Comparison of ENCODE assay signal across 22 cellular contexts in genomic region chr13:50438351-50438750, GRCh38.
DNase-seq lines count a peak whose midpoint lies in the region; ATAC-seq, FAIRE-seq and TF ChIP-seq lines count a peak whose summit lies in the region.
"Had no signal": no experiment of that assay in that cellular context is flagged by ENCODE, and none has a peak within 500 bp of the region (broad histone marks: within the 10 kb centered on the region; RNA-seq: fewer than 3 reads in every experiment).

No MANE protein-coding gene starts in this region.

- H3K23ac ChIP-seq in neuronal stem cell (ENCODE audit: low read depth, low read length, poor library complexity) = no peak overlapping the region

- H3K27me3 Mint-ChIP-seq in HFFc6 (ENCODE audit: insufficient read depth) (no peaks in the 10 kb centered on the region), endodermal cell (ENCODE audit: insufficient read depth) (no peaks in the 10 kb centered on the region)
- H3K27me3 Mint-ChIP-seq: B cell; CD4-positive, CD25-positive, alpha-beta regulatory T cell; CD8-positive, alpha-beta memory T cell; IgD-negative memory B cell had no signal

- H2BK12ac ChIP-seq in neuronal stem cell (ENCODE audit: low read length) = no peak overlapping the region

- peaks cover 4% of the 10 kb centered on the region for H3K79me2 ChIP-seq in HepG2 (ENCODE audit: insufficient read depth, low read length)

- DNase-seq in HepG2 (ENCODE audit: low spot score) (no peak), right lobe of liver (no peak), HFFc6 (no peak), endodermal cell (no peak), GOT3 (lab: John Stamatoyannopoulos, UW) (no peak), Ammon's horn (ENCODE audit: low spot score) (no peak), neuronal stem cell (ENCODE audit: low spot score) (no peak)
- DNase-seq: 8988T; C1 segment of cervical spinal cord; CD4-positive, CD25-positive, alpha-beta regulatory T cell; CD8-positive, alpha-beta memory T cell; COR-L47; DMS 273 treated with DMSO at 0.1 percent for 48 hours; DMS53; DND-41; EL had no signal

- no peak overlapping the region for H3K27ac Mint-ChIP-seq in HFFc6
- H3K27ac Mint-ChIP-seq in endodermal cell = no peak overlapping the region
- H3K27ac Mint-ChIP-seq: B cell; CD4-positive, CD25-positive, alpha-beta regulatory T cell; CD8-positive, alpha-beta memory T cell; IgD-negative memory B cell had no signal

- in situ Hi-C loops in HepG2 (cut with HindIII; ENCODE audit: extremely low pct_ligation_motif_present, low pct_unique_long_range_greater_than_20kb) = no loop called here

- H3K4me3 ChIP-seq in HepG2 (replicated peaks in 1 of 3; ENCODE audit: insufficient read depth in 1 of 3, low read depth in 2 of 3, low read length in 3 of 3) (no peak overlapping the region), right lobe of liver (no peak overlapping the region), endodermal cell (ENCODE audit: low read length) (no peak overlapping the region), neuronal stem cell (ENCODE audit: low read length in 2 of 2) (no peak overlapping the region)
- H3K4me3 ChIP-seq: GM12878 had no signal

- no peak overlapping the region for H2BK5ac ChIP-seq in neuronal stem cell (ENCODE audit: low read length)

- H3K27me3 ChIP-seq in HepG2 (ENCODE audit: control insufficient read depth in 1 of 2, insufficient read depth in 2 of 2, low read length in 2 of 2) = no peaks in the 10 kb centered on the region
- no peaks in the 10 kb centered on the region for H3K27me3 ChIP-seq in right lobe of liver
- H3K27me3 ChIP-seq in endodermal cell (ENCODE audit: control insufficient read depth, insufficient read depth, low read length, poor library complexity, severe bottlenecking) = no peaks in the 10 kb centered on the region
- H3K27me3 ChIP-seq in neuronal stem cell (ENCODE audit: control insufficient read depth in 3 of 3, insufficient read depth in 3 of 3, low read depth in 1 of 3, low read length in 3 of 3) = no peaks in the 10 kb centered on the region

- H3K4me2 ChIP-seq in HepG2 (ENCODE audit: low read depth, low read length) (no peak overlapping the region), neuronal stem cell (ENCODE audit: insufficient read depth, low read length, poor library complexity, severe bottlenecking) (no peak overlapping the region)
- H3K4me2 ChIP-seq: KMS-11 had no signal

- H3K4me1 ChIP-seq in HepG2 (ENCODE audit: insufficient read depth, low read length) (no peaks in the 10 kb centered on the region), right lobe of liver (no peaks in the 10 kb centered on the region), endodermal cell (ENCODE audit: control insufficient read depth, insufficient read depth, low read length) (no peaks in the 10 kb centered on the region), neuronal stem cell (ENCODE audit: control insufficient read depth in 2 of 2, insufficient read depth in 1 of 2, low read depth in 1 of 2, low read length in 2 of 2) (no peaks in the 10 kb centered on the region)

- H2BK15ac ChIP-seq in neuronal stem cell (ENCODE audit: low read length) = no peak overlapping the region

- H3K4me3 Mint-ChIP-seq in HFFc6 (no peak overlapping the region), endodermal cell (no peak overlapping the region)
- H3K4me3 Mint-ChIP-seq: B cell; CD4-positive, CD25-positive, alpha-beta regulatory T cell; CD8-positive, alpha-beta memory T cell; IgD-negative memory B cell had no signal

- H2BK120ac ChIP-seq in neuronal stem cell (ENCODE audit: low read depth, low read length) = no peak overlapping the region

- H3K27ac ChIP-seq in HepG2 (ENCODE audit: extremely low read length, insufficient read depth, low read length) (no peak overlapping the region), right lobe of liver (no peak overlapping the region), endodermal cell (ENCODE audit: low read depth, low read length) (no peak overlapping the region), neuronal stem cell (replicated peaks; ENCODE audit: low read length) (no peak overlapping the region)
- H3K27ac ChIP-seq: KMS-11 had no signal

- H2AFZ ChIP-seq in HepG2 (ENCODE audit: low read length) (no peak overlapping the region), neuronal stem cell (ENCODE audit: low read length) (no peak overlapping the region)

- CTCF ChIA-PET in HepG2 (lab: Yijun Ruan, JAX; ENCODE audit: low intra/inter-chr PET ratio, low total read pairs) = no interaction called here

- H4K20me1 ChIP-seq in HepG2 (ENCODE audit: insufficient read depth, low read length) = no peaks in the 10 kb centered on the region

- H3K9me3 ChIP-seq in HepG2 (ENCODE audit: low read length) (no peaks in the 10 kb centered on the region), right lobe of liver (no peaks in the 10 kb centered on the region), endodermal cell (ENCODE audit: control insufficient read depth, low read length) (no peaks in the 10 kb centered on the region), neuronal stem cell (replicated peaks in 1 of 2; ENCODE audit: control insufficient read depth in 2 of 2, insufficient read depth in 1 of 2, low read depth in 1 of 2, low read length in 2 of 2) (no peaks in the 10 kb centered on the region)

- H3K14ac ChIP-seq in neuronal stem cell (ENCODE audit: low read length) = no peak overlapping the region

- TF ChIP-seq CTCF in HepG2 (CRISPR knock-in tag; IDR thresholded peaks at IDR 0.05) (no peak), right lobe of liver (IDR thresholded peaks at IDR 0.05) (no peak), HFFc6 (IDR thresholded peaks at IDR 0.05) (0 out of 2 replicates have a peak, but pooled peaks have one; percentile 10), endodermal cell (conservative IDR thresholded peaks at IDR 0.05) (peak; percentile 51)

- no peak for TF ChIP-seq EP300 in HepG2 (IDR thresholded peaks at IDR 0.05; ENCODE audit: low read depth in 2 of 2, low read length in 2 of 2)
- TF ChIP-seq EP300 in HepG2 (CRISPR knock-in tag; IDR thresholded peaks at IDR 0.05; ENCODE audit: borderline replicate concordance) = no peak

- H3K36me3 Mint-ChIP-seq in HFFc6 (ENCODE audit: low read depth) = no peaks in the 10 kb centered on the region
- H3K36me3 Mint-ChIP-seq in endodermal cell (ENCODE audit: low read depth) = no peaks in the 10 kb centered on the region

- POLR2A ChIA-PET in HepG2 (lab: Yijun Ruan, JAX) = no interaction called here

- no peaks in the 10 kb centered on the region for H3K4me1 Mint-ChIP-seq in HFFc6 (ENCODE audit: low read depth)
- no peaks in the 10 kb centered on the region for H3K4me1 Mint-ChIP-seq in endodermal cell

- TF ChIP-seq POLR2A in HepG2 (IDR thresholded peaks at IDR 0.05; ENCODE audit: insufficient read depth in 1 of 2, low read depth in 2 of 2, low read length in 2 of 2) (no peak), right lobe of liver (IDR thresholded peaks at IDR 0.05) (no peak)

- TF ChIP-seq RAD21 in HepG2 (CRISPR knock-in tag; IDR thresholded peaks at IDR 0.05) = no peak

- no peak overlapping the region for H4K91ac ChIP-seq in neuronal stem cell (ENCODE audit: low read depth, low read length, poor library complexity)

- no TSS peak for BruUV-seq in HepG2 (replicated peaks; lab: Mats Ljungman, UMichigan)

- no peak overlapping the region for H3K9ac ChIP-seq in HepG2 (ENCODE audit: insufficient read depth, low read depth, low read length)
- no peak overlapping the region for H3K9ac ChIP-seq in endodermal cell (ENCODE audit: extremely low read depth, low read length, poor library complexity, severe bottlenecking)
- H3K9ac ChIP-seq in neuronal stem cell (ENCODE audit: low read depth, low read length, poor library complexity) = no peak overlapping the region
- H3K9ac ChIP-seq: KMS-11 had no signal

- FAIRE-seq in HepG2 (lab: Jason Lieb, UNC) = no peak
- FAIRE-seq: GM12878, H54 had no signal

- H3K18ac ChIP-seq in neuronal stem cell (ENCODE audit: low read length) = no peak overlapping the region

- H3K79me1 ChIP-seq in neuronal stem cell (ENCODE audit: low read depth, low read length) = no peaks in the 10 kb centered on the region

- no peak overlapping the region for H4K8ac ChIP-seq in neuronal stem cell (ENCODE audit: low read depth, low read length)

- H3K9me3 Mint-ChIP-seq in HFFc6 (no peaks in the 10 kb centered on the region), endodermal cell (no peaks in the 10 kb centered on the region)
- H3K9me3 Mint-ChIP-seq: CD8-positive, alpha-beta memory T cell had no signal

- WGBS in HepG2 (ENCODE audit: low lambda C conversion rate) = 79% methylated on average over 1 of the region's 1 CpG
- 100% methylated on average over 1 of the region's 1 CpG for WGBS in right lobe of liver (ENCODE audit: insufficient coverage, low coverage, low lambda C conversion rate, missing lambda C conversion rate)
- 91 to 100% methylated on average over 1 of the region's 1 CpG for WGBS in endodermal cell (ENCODE audit: insufficient coverage in 1 of 2, insufficient read length in 1 of 2), 2 experiments
- WGBS in neuronal stem cell (ENCODE audit: extremely low coverage in 2 of 2, insufficient read length in 2 of 2, insufficient replicate concordance in 1 of 2), 2 donors = no CpG with 5 or more reads among the region's 1 CpG

- intact Hi-C loops in HepG2 (cut with micrococcal nuclease; ENCODE audit: unreplicated experiment) (no loop called here), right lobe of liver (cut with DNase I) (no loop called here)

- ATAC-seq in HepG2 (peak; percentile 44; the same call in 1 of the 3 replicates), right lobe of liver (no peak), GM19035 (IDR thresholded peaks at IDR 0.05; ENCODE audit: unreplicated experiment) (no peak)
- ATAC-seq: GM12878 had no signal

- H3K4ac ChIP-seq in neuronal stem cell (ENCODE audit: low read length) = no peak overlapping the region

- H3K36me3 ChIP-seq in HepG2 (replicated peaks in 1 of 2; ENCODE audit: control insufficient read depth in 1 of 2, insufficient read depth in 2 of 2, low read length in 2 of 2) = no peaks in the 10 kb centered on the region
- no peaks in the 10 kb centered on the region for H3K36me3 ChIP-seq in right lobe of liver
- no peaks in the 10 kb centered on the region for H3K36me3 ChIP-seq in endodermal cell (ENCODE audit: control insufficient read depth, insufficient read depth, low read length)
- H3K36me3 ChIP-seq in neuronal stem cell (replicated peaks in 1 of 2; ENCODE audit: control insufficient read depth in 2 of 2, insufficient read depth in 2 of 2, low read length in 2 of 2) = no peaks in the 10 kb centered on the region

- H2AK5ac ChIP-seq in neuronal stem cell (ENCODE audit: low read depth, low read length) = no peak overlapping the region

TF ChIP-seq in HepG2, 621 proteins besides CTCF, POLR2A, EP300 and RAD21 (continues in another document):
- TF ChIP-seq KLF9 (CRISPR knock-in tag; IDR thresholded peaks at IDR 0.05; ENCODE audit: low read depth) (no peak), CEBPB (IDR thresholded peaks at IDR 0.05; ENCODE audit: borderline replicate concordance, low read depth, low read length) (no peak)

Comparison
In these comparisons a context has a peak if more than half of its experiments do, and no peak if none do; other contexts are left out.
1. CTCF ChIP-seq: peak in HFFc6 (single experiment) and endodermal cell (single experiment); none in HepG2 (single experiment) and right lobe of liver (0 of 4).